ENCODE assay signal across 13 cellular contexts in genomic region chr2:10361220-10361588, GRCh38. TPM values are rescaled to one million over a fixed set of nuclear protein-coding genes. Genes with fewer than 3 reads are reported as not detected.
DNase-seq lines count a peak whose midpoint lies in the region; ATAC-seq and TF ChIP-seq lines count a peak whose summit lies in the region.
"Had no signal": no experiment of that assay in that cellular context is flagged by ENCODE, and none has a peak within 500 bp of the region (broad histone marks: within the 10 kb centered on the region; RNA-seq: fewer than 3 reads in every experiment).

No MANE protein-coding gene starts in this region.

- no peaks in the 10 kb centered on the region for H3K27me3 ChIP-seq in trophoblast cell (ENCODE audit: insufficient read depth, low read length)
- H3K27me3 ChIP-seq: stomach had no signal

- H3K36me3 ChIP-seq in trophoblast cell (ENCODE audit: control insufficient read depth in 1 of 2, insufficient read depth in 2 of 2, low read length in 2 of 2) = no peaks in the 10 kb centered on the region

- TF ChIP-seq CTCF in epithelial cell of esophagus (IDR thresholded peaks at IDR 0.05; ENCODE audit: insufficient read depth, low read depth, low read length, missing control alignments) = no peak

- peaks cover 4% of the 10 kb centered on the region for H3K9me3 ChIP-seq in trophoblast cell (ENCODE audit: insufficient read depth, low read depth, low read length)
- H3K9me3 ChIP-seq: stomach had no signal

- H2BK5ac ChIP-seq in trophoblast cell (ENCODE audit: low read depth, low read length, poor library complexity) = no peak overlapping the region

- no peaks in the 10 kb centered on the region for H3K79me2 ChIP-seq in trophoblast cell (ENCODE audit: control insufficient read depth, insufficient read depth, low read length, poor library complexity)

- no peak overlapping the region for H4K91ac ChIP-seq in trophoblast cell (ENCODE audit: low read depth, low read length)

- no peak overlapping the region for H2AK5ac ChIP-seq in trophoblast cell (ENCODE audit: low read length)

- H3K27ac ChIP-seq in trophoblast cell (ENCODE audit: low read depth, low read length) = no peak overlapping the region

- no peak overlapping the region for H3K4ac ChIP-seq in trophoblast cell (ENCODE audit: low read depth, low read length)

- DNase-seq in COLO829 (ENCODE audit: low spot score) (peak; percentile 47), NCI-H82 (lab: John Stamatoyannopoulos, UW) (peak; percentile 94), epithelial cell of esophagus (ENCODE audit: low read depth) (peak; percentile 39), trophoblast cell (peak; percentile 23 to 68), LoVo (ENCODE audit: low spot score) (no peak), NCI-H748 (lab: John Stamatoyannopoulos, UW; ENCODE audit: unreplicated experiment) (no peak)
- DNase-seq: activated CD4-positive, alpha-beta T cell treated with anti-CD3 and anti-CD28 coated beads for 4 hours; left cardiac atrium; MV-4-11; naive thymus-derived CD4-positive, alpha-beta T cell; NCI-H345; stomach had no signal

- H4K8ac ChIP-seq in trophoblast cell (ENCODE audit: low read depth, low read length) = no peak overlapping the region

- no peak overlapping the region for H3K4me2 ChIP-seq in trophoblast cell (ENCODE audit: low read length)

- no peak for ATAC-seq in HG03571 (IDR thresholded peaks at IDR 0.05; ENCODE audit: unreplicated experiment)
- ATAC-seq: left cardiac atrium; naive thymus-derived CD4-positive, alpha-beta T cell had no signal

- H3K79me1 ChIP-seq in trophoblast cell (ENCODE audit: low read length) = no peaks in the 10 kb centered on the region

- no peak overlapping the region for H4K12ac ChIP-seq in trophoblast cell (ENCODE audit: low read depth, low read length)

- no peak overlapping the region for H3K18ac ChIP-seq in trophoblast cell (ENCODE audit: low read length)

- H3K14ac ChIP-seq in trophoblast cell (ENCODE audit: low read length) = no peak overlapping the region

- H3K4me3 ChIP-seq in epithelial cell of esophagus (ENCODE audit: low read length) = no peak overlapping the region
- H3K4me3 ChIP-seq in trophoblast cell (ENCODE audit: low read depth, low read length) = no peak overlapping the region
- H3K4me3 ChIP-seq: stomach had no signal

- H2AFZ ChIP-seq in trophoblast cell (ENCODE audit: insufficient read depth, low read length, poor library complexity) = no peak overlapping the region

- H2BK12ac ChIP-seq in trophoblast cell (ENCODE audit: low read length) = no peak overlapping the region

- no CpG with 5 or more reads among the region's 2 CpGs for WGBS in trophoblast cell (ENCODE audit: extremely low coverage, insufficient coverage, insufficient read length)

- H3K4me1 ChIP-seq in trophoblast cell (ENCODE audit: control insufficient read depth in 1 of 2, insufficient read depth in 2 of 2, low read length in 2 of 2) = peaks cover 12 to 25% of the 10 kb centered on the region in 2 experiments

- no peak overlapping the region for H3K9ac ChIP-seq in trophoblast cell (ENCODE audit: low read length)

- H3K23ac ChIP-seq in trophoblast cell (ENCODE audit: low read length) = no peak overlapping the region

- H2BK120ac ChIP-seq in trophoblast cell (ENCODE audit: insufficient read depth, low read length, poor library complexity) = no peak overlapping the region

RNA-seq across cellular contexts. Expression of gene HPCAL1, which starts 58.5 kb away (rescaled TPM):
- 124 and 139 TPM in 2 replicates for polyA plus RNA-seq in trophoblast cell (2013)

Comparison
In these comparisons a context has a peak if more than half of its experiments do, and no peak if none do; other contexts are left out.
1. DNase-seq: peak in COLO829 (single experiment), NCI-H82 (single experiment), epithelial cell of esophagus (single experiment) and trophoblast cell (2 of 2); none in LoVo (single experiment) and NCI-H748 (single experiment).